8 cellular contexts compared by ENCODE assay signal in genomic region chr7:65731562-65732035, GRCh38.
DNase-seq lines count a peak whose midpoint lies in the region; TF ChIP-seq lines count a peak whose summit lies in the region.

No MANE protein-coding gene starts in this region.

- no peak for TF ChIP-seq RAD21 in neural cell (conservative IDR thresholded peaks at IDR 0.05)
- no peak for TF ChIP-seq RAD21 in SK-N-SH (IDR thresholded peaks at IDR 0.05; ENCODE audit: low read length)

- H3K79me2 ChIP-seq in neural cell (replicated peaks; ENCODE audit: insufficient read depth, low read length), result no peaks in the 10 kb centered on the region
- H3K79me2 ChIP-seq in OCI-LY7 (ENCODE audit: insufficient read depth, low read depth, low read length), result no peaks in the 10 kb centered on the region
- no peaks in the 10 kb centered on the region for H3K79me2 ChIP-seq in SK-N-SH (ENCODE audit: insufficient read depth)

- H3K27ac ChIP-seq in neural cell (ENCODE audit: low read length) (no peak overlapping the region), OCI-LY7 (ENCODE audit: low read depth, low read length, poor library complexity, severe bottlenecking) (no peak overlapping the region), SK-N-SH (ENCODE audit: low read depth in 2 of 2, low read length in 1 of 2) (no peak overlapping the region)

- no peaks in the 10 kb centered on the region for H4K20me1 ChIP-seq in neural cell (ENCODE audit: insufficient read depth)
- H4K20me1 ChIP-seq in OCI-LY7 (ENCODE audit: insufficient read depth, low read length), result no peaks in the 10 kb centered on the region
- H4K20me1 ChIP-seq in SK-N-SH (ENCODE audit: insufficient read depth), result no peaks in the 10 kb centered on the region

- H3K4me3 ChIP-seq in epithelial cell of proximal tubule (ENCODE audit: low read depth, low read length), result peak overlapping the region; percentile 49
- H3K4me3 ChIP-seq in neural cell (ENCODE audit: low read length), result peak overlapping the region; percentile 59
- H3K4me3 ChIP-seq in OCI-LY7 (ENCODE audit: low read depth, low read length, poor library complexity, severe bottlenecking), result no peak overlapping the region
- no peak overlapping the region for H3K4me3 ChIP-seq in SK-N-SH (ENCODE audit: low read depth in 2 of 2, low read length in 1 of 2)

- no peaks in the 10 kb centered on the region for H3K36me3 ChIP-seq in neural cell (ENCODE audit: insufficient read depth, low read length)
- H3K36me3 ChIP-seq in OCI-LY7 (ENCODE audit: insufficient read depth, low read length), result no peaks in the 10 kb centered on the region
- peaks cover 0 to 10% of the 10 kb centered on the region in 2 experiments for H3K36me3 ChIP-seq in SK-N-SH (replicated peaks in 1 of 2; ENCODE audit: control insufficient read depth in 1 of 2, insufficient read depth in 2 of 2, low read length in 1 of 2)

- H3K9me3 ChIP-seq in neural cell (ENCODE audit: low read length), result no peaks in the 10 kb centered on the region
- no peaks in the 10 kb centered on the region for H3K9me3 ChIP-seq in OCI-LY7 (ENCODE audit: low read length)
- no peaks in the 10 kb centered on the region for H3K9me3 ChIP-seq in SK-N-SH

- TF ChIP-seq CTCF in epithelial cell of proximal tubule (conservative IDR thresholded peaks at IDR 0.05; ENCODE audit: low read depth, low read length), result peak; percentile 14
- no peak for TF ChIP-seq CTCF in neural cell (IDR thresholded peaks at IDR 0.05; ENCODE audit: poor library complexity, severe bottlenecking)
- no peak for TF ChIP-seq CTCF in OCI-LY7 (conservative IDR thresholded peaks at IDR 0.05; ENCODE audit: low read length)
- no peak for TF ChIP-seq CTCF in SK-N-SH (IDR thresholded peaks at IDR 0.05)

- H3F3A ChIP-seq in neural cell (ENCODE audit: insufficient read depth, low read length, poor library complexity, severe bottlenecking) (no peaks in the 10 kb centered on the region), SK-N-SH (replicated peaks; ENCODE audit: insufficient read depth) (no peaks in the 10 kb centered on the region)

- CTCF ChIA-PET in OCI-LY7 (lab: Charles Lee; ENCODE audit: unreplicated experiment), result no interaction called here
- CTCF ChIA-PET in SK-N-SH (lab: Yijun Ruan, JAX), result interaction anchor here (1.4 to 1.7 kb wide), 2 partner anchors 9 to 10 kb away, joined by 3 to 4 read pairs; no protein-coding TSS in a partner anchor

- no peak overlapping the region for H3K4me2 ChIP-seq in neural cell (ENCODE audit: low read length)
- no peak overlapping the region for H3K4me2 ChIP-seq in OCI-LY7 (ENCODE audit: low read length)
- H3K4me2 ChIP-seq in SK-N-SH, result no peak overlapping the region

- DNase-seq in D341Med (ENCODE audit: low spot score) (peak; percentile 25), NCI-H748 (lab: John Stamatoyannopoulos, UW; ENCODE audit: unreplicated experiment) (peak; percentile 81), epithelial cell of proximal tubule (ENCODE audit: low read depth) (no peak), OCI-LY7 (ENCODE audit: low spot score) (no peak), NOMO-1 treated with dmso at 0.1 percent for 144 hours (lab: John Stamatoyannopoulos, UW; ENCODE audit: unreplicated experiment) (no peak), cerebellar cortex (ENCODE audit: low spot score) (no peak), SK-N-SH (no peak)

- POLR2A ChIA-PET in OCI-LY7 (lab: Charles Lee), result interaction anchor here (0.7 kb wide), 1 partner anchor 254 kb away, joined by 3 read pairs; no protein-coding TSS in a partner anchor
- POLR2A ChIA-PET in SK-N-SH (lab: Yijun Ruan, JAX), result no interaction called here

- H3K9ac ChIP-seq in neural cell (ENCODE audit: low read length), result no peak overlapping the region
- H3K9ac ChIP-seq in SK-N-SH, result no peak overlapping the region

- H2AFZ ChIP-seq in neural cell (ENCODE audit: low read depth, low read length), result peak overlapping the region; percentile 21
- no peak overlapping the region for H2AFZ ChIP-seq in OCI-LY7 (ENCODE audit: low read length)
- H2AFZ ChIP-seq in SK-N-SH (ENCODE audit: low read depth), result no peak overlapping the region

- no peaks in the 10 kb centered on the region for H3K4me1 ChIP-seq in OCI-LY7 (ENCODE audit: insufficient read depth, low read length, poor library complexity, severe bottlenecking)
- no peaks in the 10 kb centered on the region for H3K4me1 ChIP-seq in SK-N-SH (ENCODE audit: control insufficient read depth in 1 of 2, insufficient read depth in 2 of 2, low read depth in 1 of 2, low read length in 1 of 2)

- intact Hi-C loops in OCI-LY7 (cut with micrococcal nuclease; ENCODE audit: unreplicated experiment), result no loop called here

- no TSS peak for BruUV-seq in OCI-LY7 (replicated peaks; lab: Mats Ljungman, UMichigan)

- 92% methylated on average over 27 of the region's 27 CpGs for WGBS in SK-N-SH (ENCODE audit: low lambda C conversion rate)

- H3K9me2 ChIP-seq in neural cell (ENCODE audit: insufficient read depth, low read length), result no peaks in the 10 kb centered on the region
- H3K9me2 ChIP-seq in OCI-LY7 (ENCODE audit: insufficient read depth, low read length), result no peaks in the 10 kb centered on the region
- no peaks in the 10 kb centered on the region for H3K9me2 ChIP-seq in SK-N-SH

- H3K27me3 ChIP-seq in neural cell (ENCODE audit: insufficient read depth, low read depth, low read length), result no peaks in the 10 kb centered on the region
- no peaks in the 10 kb centered on the region for H3K27me3 ChIP-seq in SK-N-SH (ENCODE audit: insufficient read depth)

- TF ChIP-seq EP300 in neural cell (conservative IDR thresholded peaks at IDR 0.05; ENCODE audit: poor library complexity, severe bottlenecking) (no peak), SK-N-SH (IDR thresholded peaks at IDR 0.05; ENCODE audit: borderline replicate concordance in 1 of 2, low read depth in 1 of 2, low read length in 1 of 2) (no peak)

TF ChIP-seq in neural cell, 6 proteins besides CTCF, POLR2A, EP300 and RAD21 (continues in another document):
- TF ChIP-seq POLR2AphosphoS5 (IDR thresholded peaks at IDR 0.05) (no peak), REST (IDR thresholded peaks at IDR 0.05; ENCODE audit: borderline replicate concordance) (no peak), EZH2 (IDR thresholded peaks at IDR 0.05; ENCODE audit: borderline replicate concordance, insufficient read depth, low read length, poor library complexity, severe bottlenecking) (no peak), MXI1 (conservative IDR thresholded peaks at IDR 0.05; ENCODE audit: poor library complexity, severe bottlenecking) (no peak), TAF1 (IDR thresholded peaks at IDR 0.05; ENCODE audit: low read depth) (no peak)

TF ChIP-seq in SK-N-SH, 30 proteins besides CTCF, POLR2A, EP300 and RAD21 (continues in another document):
- no peak for TF ChIP-seq CHD2 (IDR thresholded peaks at IDR 0.05; ENCODE audit: low read length, partially characterized antibody)
- no peak for TF ChIP-seq YY1 (IDR thresholded peaks at IDR 0.05; ENCODE audit: low read depth)
- no peak for TF ChIP-seq GABPA (IDR thresholded peaks at IDR 0.05; ENCODE audit: low read depth)
- no peak for TF ChIP-seq MEF2A (IDR thresholded peaks at IDR 0.05; ENCODE audit: borderline replicate concordance, low read depth)
- no peak for TF ChIP-seq MXI1 (IDR thresholded peaks at IDR 0.05; ENCODE audit: low read depth, low read length)
- no peak for TF ChIP-seq ELF1 (IDR thresholded peaks at IDR 0.05)
- TF ChIP-seq REST (IDR thresholded peaks at IDR 0.05; ENCODE audit: low read depth, low read length), result no peak
- no peak for TF ChIP-seq TCF12 (IDR thresholded peaks at IDR 0.05)
- no peak for TF ChIP-seq ZBTB33 (IDR thresholded peaks at IDR 0.05; ENCODE audit: borderline replicate concordance, low read depth)

Comparison
In these comparisons a context has a peak if more than half of its experiments do, and no peak if none do; other contexts are left out.
1. DNase-seq: peak in D341Med (single experiment) and NCI-H748 (single experiment); none in epithelial cell of proximal tubule (single experiment), OCI-LY7 (single experiment), NOMO-1 treated with dmso at 0.1 percent for 144 hours (single experiment), cerebellar cortex (single experiment) and SK-N-SH (single experiment).
2. H3K4me3 ChIP-seq: peak in epithelial cell of proximal tubule (single experiment) and neural cell (single experiment); none in OCI-LY7 (single experiment) and SK-N-SH (0 of 2).